Comparison of ENCODE assay signal across 1 cellular context in the genomic region with DNA sequence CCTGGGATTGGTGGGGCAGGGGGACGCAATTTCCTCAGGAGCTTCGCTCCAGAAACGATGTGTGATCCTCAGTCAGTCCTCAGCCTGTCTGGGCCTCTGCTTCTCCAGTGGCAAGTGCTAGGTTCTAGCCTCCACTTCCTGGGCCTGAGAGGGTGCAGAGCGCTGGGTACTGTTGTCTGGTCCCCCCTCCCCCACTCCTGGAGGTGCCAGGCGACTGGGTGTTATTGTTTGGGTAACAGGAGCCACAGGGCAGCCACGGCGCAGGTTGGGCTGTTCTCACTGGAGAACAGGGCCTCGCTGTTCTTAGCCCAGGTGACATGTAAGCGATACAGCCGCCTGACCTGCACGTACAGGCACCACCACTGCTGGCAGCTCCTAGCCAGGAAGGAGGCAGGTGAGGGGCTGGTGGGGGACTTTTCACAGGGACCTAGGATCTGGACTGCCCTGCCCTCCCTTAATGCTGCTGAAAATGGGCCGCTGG.
TF ChIP-seq lines count a peak whose summit lies in the region.

No MANE protein-coding gene starts in this region.

TF ChIP-seq in IMR-90, 13 proteins besides CTCF, POLR2A, EP300 and RAD21:
- TF ChIP-seq FOS (IDR thresholded peaks at IDR 0.05; ENCODE audit: low read depth, low read length), result no peak
- TF ChIP-seq, protein P1, sequence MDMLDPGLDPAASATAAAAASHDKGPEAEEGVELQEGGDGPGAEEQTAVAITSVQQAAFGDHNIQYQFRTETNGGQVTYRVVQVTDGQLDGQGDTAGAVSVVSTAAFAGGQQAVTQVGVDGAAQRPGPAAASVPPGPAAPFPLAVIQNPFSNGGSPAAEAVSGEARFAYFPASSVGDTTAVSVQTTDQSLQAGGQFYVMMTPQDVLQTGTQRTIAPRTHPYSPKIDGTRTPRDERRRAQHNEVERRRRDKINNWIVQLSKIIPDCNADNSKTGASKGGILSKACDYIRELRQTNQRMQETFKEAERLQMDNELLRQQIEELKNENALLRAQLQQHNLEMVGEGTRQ (IDR thresholded peaks at IDR 0.05; ENCODE audit: low read depth, low read length), result no peak
- no peak for TF ChIP-seq RFX5 (IDR thresholded peaks at IDR 0.05; ENCODE audit: low read depth, low read length)
- no peak for TF ChIP-seq MAZ (IDR thresholded peaks at IDR 0.05; ENCODE audit: borderline replicate concordance, low read depth, low read length)
- TF ChIP-seq RCOR1 (IDR thresholded peaks at IDR 0.05; ENCODE audit: insufficient replicate concordance, low read length), result no peak
- TF ChIP-seq, protein P2, sequence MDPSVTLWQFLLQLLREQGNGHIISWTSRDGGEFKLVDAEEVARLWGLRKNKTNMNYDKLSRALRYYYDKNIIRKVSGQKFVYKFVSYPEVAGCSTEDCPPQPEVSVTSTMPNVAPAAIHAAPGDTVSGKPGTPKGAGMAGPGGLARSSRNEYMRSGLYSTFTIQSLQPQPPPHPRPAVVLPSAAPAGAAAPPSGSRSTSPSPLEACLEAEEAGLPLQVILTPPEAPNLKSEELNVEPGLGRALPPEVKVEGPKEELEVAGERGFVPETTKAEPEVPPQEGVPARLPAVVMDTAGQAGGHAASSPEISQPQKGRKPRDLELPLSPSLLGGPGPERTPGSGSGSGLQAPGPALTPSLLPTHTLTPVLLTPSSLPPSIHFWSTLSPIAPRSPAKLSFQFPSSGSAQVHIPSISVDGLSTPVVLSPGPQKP (IDR thresholded peaks at IDR 0.05; ENCODE audit: borderline replicate concordance, low read depth, low read length), result no peak
- TF ChIP-seq BHLHE40 (IDR thresholded peaks at IDR 0.05; ENCODE audit: low read depth, low read length), result no peak
- TF ChIP-seq CHD1 (IDR thresholded peaks at IDR 0.05; ENCODE audit: low read depth, low read length), result no peak
- no peak for TF ChIP-seq SMC3 (IDR thresholded peaks at IDR 0.05; ENCODE audit: low read depth, low read length)
- TF ChIP-seq MAFK (IDR thresholded peaks at IDR 0.05; ENCODE audit: low read depth, low read length), result no peak
- no peak for TF ChIP-seq NFE2L2 (IDR thresholded peaks at IDR 0.05; ENCODE audit: low read depth, low read length)
- no peak for TF ChIP-seq CEBPB (IDR thresholded peaks at IDR 0.05; ENCODE audit: low read depth, low read length)
- TF ChIP-seq MXI1 (IDR thresholded peaks at IDR 0.05; ENCODE audit: borderline replicate concordance, low read depth, low read length), result no peak
